ENCODE assay signal across 25 cellular contexts in the genomic region with DNA sequence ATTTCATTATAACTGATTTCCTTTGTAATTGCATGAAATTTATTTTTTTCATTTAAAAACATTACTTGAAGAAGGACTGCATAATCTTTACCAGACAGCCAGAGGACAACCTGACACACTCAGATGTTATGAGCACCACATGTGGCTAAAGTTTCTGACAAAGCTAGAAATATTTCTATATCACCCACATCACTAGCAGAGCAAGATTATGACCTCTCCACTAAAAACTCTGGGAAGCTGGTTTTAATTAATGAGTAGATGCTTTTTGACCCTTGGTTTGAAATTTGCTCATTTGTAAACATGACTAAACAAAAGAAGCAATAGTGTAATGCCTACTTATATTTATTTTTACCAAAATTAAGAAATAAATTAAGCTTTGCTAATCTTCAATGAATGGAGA.
"Had no signal": no experiment of that assay in that cellular context is flagged by ENCODE, and none has a peak within 500 bp of the region (broad histone marks: within the 10 kb centered on the region; RNA-seq: fewer than 3 reads in every experiment).

No MANE protein-coding gene starts in this region.

- H3K9me3 Mint-ChIP-seq: activated naive CD8-positive, alpha-beta T cell treated with anti-CD3 and anti-CD28 coated beads, Interleukin-2, amount 10 ng/mL, durations not matched to agents 7 days and 5 days; neural progenitor cell had no signal

- H3K36me3 Mint-ChIP-seq: activated CD8-positive, alpha-beta memory T cell treated with anti-CD3 and anti-CD28 coated beads, Interleukin-2, amount 10 ng/mL, durations not matched to agents 7 days and 5 days; activated naive CD8-positive, alpha-beta T cell treated with anti-CD3 and anti-CD28 coated beads, Interleukin-2, amount 10 ng/mL, durations not matched to agents 7 days and 5 days; natural killer cell; neural progenitor cell had no signal

- H3K4me3 Mint-ChIP-seq: activated CD4-positive, alpha-beta T cell treated with anti-CD3 and anti-CD28 coated beads for 36 hours; activated CD8-positive, alpha-beta memory T cell treated with anti-CD3 and anti-CD28 coated beads, Interleukin-2, amount 10 ng/mL, durations not matched to agents 7 days and 5 days; activated CD8-positive, alpha-beta T cell treated with anti-CD3 and anti-CD28 coated beads, Interleukin-2, amount 10 ng/mL, durations not matched to agents 7 days and 5 days; activated naive CD8-positive, alpha-beta T cell treated with anti-CD3 and anti-CD28 coated beads, Interleukin-2, amount 10 ng/mL, durations not matched to agents 7 days and 5 days; central memory CD8-positive, alpha-beta T cell; natural killer cell; neural progenitor cell had no signal

- ATAC-seq: activated CD4-positive, alpha-beta T cell treated with anti-CD3 and anti-CD28 coated beads for 36 hours; activated CD8-positive, alpha-beta memory T cell treated with anti-CD3 and anti-CD28 coated beads, Interleukin-2, amount 10 ng/mL, durations not matched to agents 7 days and 5 days; activated CD8-positive, alpha-beta T cell treated with anti-CD3 and anti-CD28 coated beads, Interleukin-2, amount 10 ng/mL, durations not matched to agents 7 days and 5 days; left lung; lower lobe of right lung; natural killer cell; right cardiac atrium had no signal

- H3K4me3 ChIP-seq: left lung, lower lobe of right lung, neural progenitor cell, tibial nerve had no signal

- H3K27me3 Mint-ChIP-seq: activated CD4-positive, alpha-beta T cell treated with anti-CD3 and anti-CD28 coated beads for 36 hours; activated CD8-positive, alpha-beta memory T cell treated with anti-CD3 and anti-CD28 coated beads, Interleukin-2, amount 10 ng/mL, durations not matched to agents 7 days and 5 days; activated naive CD8-positive, alpha-beta T cell treated with anti-CD3 and anti-CD28 coated beads, Interleukin-2, amount 10 ng/mL, durations not matched to agents 7 days and 5 days; central memory CD8-positive, alpha-beta T cell had no signal

- H3K27ac Mint-ChIP-seq: activated CD4-positive, alpha-beta T cell treated with anti-CD3 and anti-CD28 coated beads for 36 hours; activated CD8-positive, alpha-beta memory T cell treated with anti-CD3 and anti-CD28 coated beads, Interleukin-2, amount 10 ng/mL, durations not matched to agents 7 days and 5 days; activated CD8-positive, alpha-beta T cell treated with anti-CD3 and anti-CD28 coated beads, Interleukin-2, amount 10 ng/mL, durations not matched to agents 7 days and 5 days; activated naive CD8-positive, alpha-beta T cell treated with anti-CD3 and anti-CD28 coated beads, Interleukin-2, amount 10 ng/mL, durations not matched to agents 7 days and 5 days; natural killer cell; neural progenitor cell had no signal

- DNase-seq: activated CD4-positive, alpha-beta T cell treated with anti-CD3 and anti-CD28 coated beads for 36 hours; activated CD4-positive, CD25-positive, alpha-beta regulatory T cell; activated CD8-positive, alpha-beta memory T cell treated with anti-CD3 and anti-CD28 coated beads, Interleukin-2, amount 10 ng/mL, durations not matched to agents 7 days and 5 days; activated CD8-positive, alpha-beta T cell treated with anti-CD3 and anti-CD28 coated beads, Interleukin-2, amount 10 ng/mL, durations not matched to agents 7 days and 5 days; activated naive CD4-positive, alpha-beta T cell treated with Interleukin-2 at 50 U/mL for 16 hours; activated naive CD8-positive, alpha-beta T cell treated with anti-CD3 and anti-CD28 coated beads, Interleukin-2, amount 10 ng/mL, durations not matched to agents 7 days and 5 days; activated T-cell treated with anti-CD3 and anti-CD28 coated beads, Interleukin-2, amount 50 U/mL, for 48 hours; amygdala; effector CD8-positive, alpha-beta T cell; foreskin melanocyte; left lung; lower lobe of right lung; mesenchymal stem cell; natural killer cell; occipital lobe; posterior cingulate gyrus; right cardiac atrium; stimulated activated CD4-positive, alpha-beta T cell treated with anti-CD3 and anti-CD28 coated beads, Interleukin-15, amount 100 ng/mL, for 24 hours; stimulated activated naive CD4-positive, alpha-beta T cell treated with Interleukin-2 at 50 U/mL for 16 hours had no signal

- FAIRE-seq: bronchial epithelial cell, colon, islet of Langerhans had no signal

- H3K4me1 Mint-ChIP-seq: activated CD4-positive, alpha-beta T cell treated with anti-CD3 and anti-CD28 coated beads for 36 hours; activated CD8-positive, alpha-beta memory T cell treated with anti-CD3 and anti-CD28 coated beads, Interleukin-2, amount 10 ng/mL, durations not matched to agents 7 days and 5 days; activated naive CD8-positive, alpha-beta T cell treated with anti-CD3 and anti-CD28 coated beads, Interleukin-2, amount 10 ng/mL, durations not matched to agents 7 days and 5 days; central memory CD8-positive, alpha-beta T cell; natural killer cell had no signal
